9 cellular contexts compared by ENCODE assay signal in the genomic region with DNA sequence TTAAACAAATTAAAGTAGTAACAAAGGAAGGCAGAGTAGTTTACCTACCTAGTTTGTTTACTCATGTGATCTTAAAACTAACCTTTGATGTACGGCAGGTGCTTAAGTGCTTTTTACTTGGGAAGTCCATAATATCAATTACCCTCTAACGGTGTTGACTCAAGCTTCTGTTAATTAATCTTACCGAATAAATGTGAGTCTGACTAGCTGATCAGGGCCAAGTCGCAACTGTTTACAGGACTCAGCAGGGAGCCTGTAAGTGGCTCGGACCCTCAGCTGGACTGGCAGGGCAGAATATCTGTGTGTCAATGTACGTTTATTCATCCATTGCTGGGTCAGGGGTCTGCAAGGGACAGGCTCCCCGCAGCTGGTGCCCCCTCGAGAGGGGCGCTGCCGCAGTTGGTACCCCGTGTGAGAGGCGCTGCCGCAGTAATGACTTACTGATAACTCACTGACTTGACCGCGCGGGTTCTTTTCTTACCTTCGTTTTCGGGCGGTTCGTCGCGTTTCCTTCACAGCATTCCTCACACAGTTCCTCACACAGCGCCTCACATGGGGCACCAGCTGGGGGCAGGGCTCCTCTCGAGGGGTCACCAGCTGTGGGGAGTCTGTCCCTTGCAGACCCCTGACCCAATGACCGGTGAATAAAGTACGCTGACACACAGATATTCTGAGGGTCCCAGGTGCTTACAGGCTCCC. TPM values are rescaled to one million over a fixed set of nuclear protein-coding genes. Genes with fewer than 3 reads are reported as not detected.
A peak's percentile ranks its signal among the peaks of the same experiment; 100 is the strongest.
DNase-seq lines count a peak whose midpoint lies in the region; ATAC-seq and TF ChIP-seq lines count a peak whose summit lies in the region.
"Had no signal": no experiment of that assay in that cellular context is flagged by ENCODE, and none has a peak within 500 bp of the region (broad histone marks: within the 10 kb centered on the region; RNA-seq: fewer than 3 reads in every experiment).

No MANE protein-coding gene starts in this region.

- H3K27ac Mint-ChIP-seq in effector memory CD8-positive, alpha-beta T cell = no peak overlapping the region

- 11 to 60% methylated on average over 1 to 22 of the region's 26 CpGs for WGBS in transverse colon (ENCODE audit: low coverage in 1 of 2), 2 donors

- in situ Hi-C loops in transverse colon (cut with MboI; ENCODE audit: low pct_ligation_motif_present in 1 of 4, low pct_unique_long_range_greater_than_20kb in 1 of 4, low sequenced_read_pairs in 3 of 4) = no loop called here

- DNase-seq in NOMO-1 (lab: John Stamatoyannopoulos, UW; ENCODE audit: unreplicated experiment in 2 of 2) (peak; percentile 5 to 45), NOMO-1 treated with dmso at 0.1 percent for 144 hours (lab: John Stamatoyannopoulos, UW; ENCODE audit: unreplicated experiment) (no peak), T-helper 9 cell (peak; percentile 4), mucosa of gallbladder (ENCODE audit: low spot score) (peak; percentile 12), transverse colon (peak; percentile 56), DMS114 treated with DMSO at 0.1 percent for 48 hours (lab: John Stamatoyannopoulos, UW; ENCODE audit: unreplicated experiment) (no peak)
- no peak for DNase-seq in effector memory CD8-positive, alpha-beta T cell

- no peak overlapping the region for H3K27ac ChIP-seq in HUES48 (ENCODE audit: low read depth, low read length)
- H3K27ac ChIP-seq in transverse colon = peak overlapping the region in 1 of 4 donors; percentile 51
- H3K27ac ChIP-seq: BLaER1 treated with 17β-estradiol and CSF1 and Interleukin-3, amounts not matched to agents 10 nM and 100 nM had no signal

- H3K9ac ChIP-seq in HUES48 (ENCODE audit: low read depth, low read length) = no peak overlapping the region
- H3K9ac ChIP-seq: BLaER1 treated with 17β-estradiol and CSF1 and Interleukin-3, amounts not matched to agents 10 nM and 100 nM had no signal

- H3K4me1 ChIP-seq in HUES48 (ENCODE audit: control insufficient read depth, insufficient read depth, low read length) (peaks cover 6% of the 10 kb centered on the region), transverse colon (peaks cover 0 to 4% (median 2%) of the 10 kb centered on the region in 4 donors)

- no peaks in the 10 kb centered on the region for H3K9me3 ChIP-seq in HUES48 (ENCODE audit: control insufficient read depth, insufficient read depth, low read length)
- no peaks in the 10 kb centered on the region for H3K9me3 ChIP-seq in transverse colon
- H3K9me3 ChIP-seq: BLaER1 treated with 17β-estradiol and CSF1 and Interleukin-3, amounts not matched to agents 10 nM and 100 nM had no signal

- H3K9me3 Mint-ChIP-seq in effector memory CD8-positive, alpha-beta T cell = no peaks in the 10 kb centered on the region

- H3K4me3 ChIP-seq in HUES48 (ENCODE audit: low read depth, low read length) (peak overlapping the region; percentile 72), transverse colon (peak overlapping the region; percentile 30 to 59 (median 40))
- H3K4me3 ChIP-seq: BLaER1 treated with 17β-estradiol and CSF1 and Interleukin-3, amounts not matched to agents 10 nM and 100 nM had no signal

- H3K36me3 Mint-ChIP-seq in effector memory CD8-positive, alpha-beta T cell (ENCODE audit: insufficient read depth) = no peaks in the 10 kb centered on the region

- peaks cover 3% of the 10 kb centered on the region; the same call in 1 of the 2 replicates for H3K27me3 ChIP-seq in HUES48 (ENCODE audit: control insufficient read depth, insufficient read depth, low read length)
- H3K27me3 ChIP-seq in transverse colon = peaks cover 15% of the 10 kb centered on the region
- H3K27me3 ChIP-seq: BLaER1 treated with 17β-estradiol and CSF1 and Interleukin-3, amounts not matched to agents 10 nM and 100 nM had no signal

- TF ChIP-seq CTCF in transverse colon (IDR thresholded peaks at IDR 0.05) = no peak

- H3K4me3 Mint-ChIP-seq in effector memory CD8-positive, alpha-beta T cell = peak overlapping the region; percentile 69 to 72

- no peak for TF ChIP-seq POLR2A in transverse colon (IDR thresholded peaks at IDR 0.05)

- ATAC-seq in effector memory CD8-positive, alpha-beta T cell (replicated peaks) = peak; percentile 32

- H3K36me3 ChIP-seq in HUES48 (ENCODE audit: control insufficient read depth, insufficient read depth, low read length) (no peaks in the 10 kb centered on the region), transverse colon (no peaks in the 10 kb centered on the region)
- H3K36me3 ChIP-seq: BLaER1 treated with 17β-estradiol and CSF1 and Interleukin-3, amounts not matched to agents 10 nM and 100 nM had no signal

- no peak for TF ChIP-seq EP300 in transverse colon (IDR thresholded peaks at IDR 0.05; ENCODE audit: low read depth)

- H3K4me1 Mint-ChIP-seq in effector memory CD8-positive, alpha-beta T cell (ENCODE audit: low read depth in 2 of 2) = peaks cover 9% of the 10 kb centered on the region in 2 donors

- intact Hi-C loops in transverse colon (cut with DNase I; ENCODE audit: low total_unique reads) = no loop called here

- peaks cover 55 to 71% of the 10 kb centered on the region in 2 donors for H3K27me3 Mint-ChIP-seq in effector memory CD8-positive, alpha-beta T cell

RNA-seq across cellular contexts. Expression of a gene that starts 2.9 kb away (rescaled TPM):
- not detected for total RNA-seq in mucosa of gallbladder
- total RNA-seq in transverse colon = not detected

Comparison
In these comparisons a context has a peak if more than half of its experiments do, and no peak if none do; other contexts are left out.
1. DNase-seq: peak in NOMO-1 (2 of 2), T-helper 9 cell (single experiment), mucosa of gallbladder (single experiment) and transverse colon (single experiment); none in NOMO-1 treated with dmso at 0.1 percent for 144 hours (single experiment), effector memory CD8-positive, alpha-beta T cell (0 of 3) and DMS114 treated with DMSO at 0.1 percent for 48 hours (single experiment).